Comparison of ENCODE assay signal across 14 cellular contexts in genomic region chr11:104898685-104899013, GRCh38. TPM values are rescaled to one million over a fixed set of nuclear protein-coding genes. Genes with fewer than 3 reads are reported as not detected.
A peak's percentile ranks its signal among the peaks of the same experiment; 100 is the strongest.
DNase-seq lines count a peak whose midpoint lies in the region; ATAC-seq lines count a peak whose summit lies in the region.
"Had no signal": no experiment of that assay in that cellular context is flagged by ENCODE, and none has a peak within 500 bp of the region (broad histone marks: within the 10 kb centered on the region; RNA-seq: fewer than 3 reads in every experiment).

No MANE protein-coding gene starts in this region.

- peaks cover 40% of the 10 kb centered on the region for H3K36me3 Mint-ChIP-seq in activated naive CD4-positive, alpha-beta T cell treated with anti-CD3 and anti-CD28 coated beads, Interleukin-2, amount 10 ng/mL, durations not matched to agents 7 days and 5 days
- H3K36me3 Mint-ChIP-seq in effector memory CD8-positive, alpha-beta T cell (ENCODE audit: insufficient read depth) = no peaks in the 10 kb centered on the region

- H3K36me3 ChIP-seq in urinary bladder (ENCODE audit: insufficient read depth) (no peaks in the 10 kb centered on the region), MG63 (no peaks in the 10 kb centered on the region)

- H3K9me3 ChIP-seq in MG63 = no peaks in the 10 kb centered on the region

- H3K27me3 ChIP-seq in MG63 = no peaks in the 10 kb centered on the region

- no peak for ATAC-seq in effector memory CD8-positive, alpha-beta T cell (replicated peaks)
- ATAC-seq in HG02840 (IDR thresholded peaks at IDR 0.05; ENCODE audit: low FRiP score, unreplicated experiment) = no peak

- no peaks in the 10 kb centered on the region for H3K27me3 Mint-ChIP-seq in activated naive CD4-positive, alpha-beta T cell treated with anti-CD3 and anti-CD28 coated beads, Interleukin-2, amount 10 ng/mL, durations not matched to agents 7 days and 5 days
- H3K27me3 Mint-ChIP-seq in effector memory CD8-positive, alpha-beta T cell = no peaks in the 10 kb centered on the region

- 24% methylated on average over 1 of the region's 1 CpG for WGBS in urinary bladder

- DNase-seq in activated naive CD4-positive, alpha-beta T cell treated with anti-CD3 and anti-CD28 coated beads, Interleukin-2, amount 10 ng/mL, durations not matched to agents 7 days and 5 days = no peak
- no peak for DNase-seq in activated naive CD4-positive, alpha-beta T cell treated with Interleukin-2 at 50 U/mL for 16 hours
- no peak for DNase-seq in effector memory CD8-positive, alpha-beta T cell
- peak; percentile 24 for DNase-seq in myocyte (ENCODE audit: low read depth)
- DNase-seq in MG63 = no peak
- DNase-seq in effector CD4-positive, alpha-beta T cell = no peak
- DNase-seq: activated effector memory CD4-positive, alpha-beta T cell treated with Interleukin-2 at 50 U/mL for 16 hours; NCI-H748 treated with DMSO at 0.1 percent for 48 hours; stimulated activated CD4-positive, alpha-beta T cell treated with anti-CD3 and anti-CD28 coated beads, Interleukin-15, amount 100 ng/mL, for 24 hours; T-helper 9 cell had no signal

- H3K4me3 ChIP-seq in urinary bladder (ENCODE audit: low read depth, low read length) (peak overlapping the region; percentile 47), MG63 (no peak overlapping the region)
- H3K4me3 ChIP-seq: lung had no signal

- peaks cover 35% of the 10 kb centered on the region for H3K4me1 Mint-ChIP-seq in activated naive CD4-positive, alpha-beta T cell treated with anti-CD3 and anti-CD28 coated beads, Interleukin-2, amount 10 ng/mL, durations not matched to agents 7 days and 5 days
- H3K4me1 Mint-ChIP-seq in effector memory CD8-positive, alpha-beta T cell (ENCODE audit: low read depth in 2 of 2) = peaks cover 32 to 35% of the 10 kb centered on the region in 2 donors

- CTCF ChIA-PET in activated naive CD4-positive, alpha-beta T cell treated with anti-CD3 and anti-CD28 coated beads, Interleukin-2, amount 10 ng/mL, durations not matched to agents 7 days and 5 days (lab: Charles Lee) = interaction anchor here (1.3 kb wide), 1 partner anchor 12 kb away, joined by 3 read pairs; no protein-coding TSS in a partner anchor

- peak overlapping the region; percentile 88 for H3K27ac Mint-ChIP-seq in activated naive CD4-positive, alpha-beta T cell treated with anti-CD3 and anti-CD28 coated beads, Interleukin-2, amount 10 ng/mL, durations not matched to agents 7 days and 5 days
- peak overlapping the region; percentile 81 to 97 for H3K27ac Mint-ChIP-seq in effector memory CD8-positive, alpha-beta T cell

- H3K4me3 Mint-ChIP-seq in activated naive CD4-positive, alpha-beta T cell treated with anti-CD3 and anti-CD28 coated beads, Interleukin-2, amount 10 ng/mL, durations not matched to agents 7 days and 5 days = peak overlapping the region; percentile 64
- H3K4me3 Mint-ChIP-seq in effector memory CD8-positive, alpha-beta T cell = peak overlapping the region; percentile 61 to 69

- no peaks in the 10 kb centered on the region for H3K4me1 ChIP-seq in urinary bladder (ENCODE audit: insufficient read depth)

- H3K27ac ChIP-seq in urinary bladder (ENCODE audit: low read depth) = peak overlapping the region; percentile 56
- H3K27ac ChIP-seq: epithelial cell of prostate had no signal

- H3K9me3 Mint-ChIP-seq in activated naive CD4-positive, alpha-beta T cell treated with anti-CD3 and anti-CD28 coated beads, Interleukin-2, amount 10 ng/mL, durations not matched to agents 7 days and 5 days = peaks cover 5% of the 10 kb centered on the region
- peaks cover 2 to 4% of the 10 kb centered on the region in 2 donors for H3K9me3 Mint-ChIP-seq in effector memory CD8-positive, alpha-beta T cell

RNA-seq across cellular contexts. Expression of gene CASP12, which starts 0.4 kb away (rescaled TPM):
- total RNA-seq in myocyte (not detected in 2 replicates), urinary bladder (1.1 TPM)
- 0.09 TPM for polyA plus RNA-seq in myocyte (2012)
- polyA plus RNA-seq in urinary bladder = 0.95 TPM
- not detected in 2 replicates for total RNA-seq in MG63 (2014; rRNA removed; shearing (Covaris generic); ENCODE audit: low replicate concordance)
